ENCODE assay signal across 10 cellular contexts in the genomic region with DNA sequence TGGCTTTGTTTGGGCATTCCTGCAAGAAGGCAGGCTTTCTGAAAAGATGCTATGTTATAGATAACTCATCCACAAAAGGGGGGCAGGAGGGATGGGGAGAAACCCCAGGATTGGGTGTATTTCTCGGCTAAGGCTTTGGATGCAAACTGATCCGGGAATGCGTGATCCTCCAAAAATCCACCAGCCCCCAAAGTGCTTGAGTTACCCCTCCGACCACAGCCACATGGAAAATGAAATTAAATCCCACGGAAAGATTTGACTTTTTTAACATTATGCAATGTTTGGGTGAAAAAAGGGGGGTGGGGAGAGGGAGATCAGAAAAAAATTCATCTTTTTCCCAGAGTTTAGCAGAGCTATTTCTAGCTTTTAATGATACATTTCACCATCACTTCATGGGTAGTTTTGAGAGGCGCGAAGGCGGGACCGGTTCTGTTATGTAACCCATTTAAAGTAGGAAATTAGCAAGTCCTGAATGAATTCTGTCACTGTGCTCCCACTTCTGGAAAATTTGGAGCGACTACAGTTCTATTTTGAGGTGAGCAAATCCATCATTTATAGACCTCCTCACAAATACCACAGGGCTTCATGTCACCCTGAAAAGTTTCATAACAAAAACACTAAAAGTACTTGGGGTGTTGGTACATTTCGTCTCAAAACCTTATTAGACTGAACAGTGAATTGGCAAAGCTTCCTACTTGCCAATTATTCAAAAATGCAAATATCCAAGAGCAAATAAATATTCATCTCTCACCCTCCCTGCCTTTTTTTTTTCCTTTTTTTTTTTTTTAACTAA. TPM values are rescaled to one million over a fixed set of nuclear protein-coding genes. Genes with fewer than 3 reads are reported as not detected.
A peak's percentile ranks its signal among the peaks of the same experiment; 100 is the strongest.
DNase-seq lines count a peak whose midpoint lies in the region; ATAC-seq lines count a peak whose summit lies in the region.
"Had no signal": no experiment of that assay in that cellular context is flagged by ENCODE, and none has a peak within 500 bp of the region (broad histone marks: within the 10 kb centered on the region; RNA-seq: fewer than 3 reads in every experiment).

No MANE protein-coding gene starts in this region.

- H3K36me3 Mint-ChIP-seq in activated naive CD8-positive, alpha-beta T cell treated with anti-CD3 and anti-CD28 coated beads, Interleukin-2, amount 10 ng/mL, durations not matched to agents 7 days and 5 days, result no peaks in the 10 kb centered on the region
- H3K36me3 Mint-ChIP-seq in memory B cell, result peaks cover 2% of the 10 kb centered on the region

- no peaks in the 10 kb centered on the region for H3K36me3 ChIP-seq in aorta (ENCODE audit: control insufficient read depth in 1 of 2, insufficient read depth in 2 of 2, low read length in 1 of 2)

- H3K4me1 Mint-ChIP-seq in activated naive CD8-positive, alpha-beta T cell treated with anti-CD3 and anti-CD28 coated beads, Interleukin-2, amount 10 ng/mL, durations not matched to agents 7 days and 5 days, result peaks cover 19% of the 10 kb centered on the region
- peaks cover 10% of the 10 kb centered on the region for H3K4me1 Mint-ChIP-seq in memory B cell

- 27 to 28% methylated on average over 11 of the region's 11 CpGs for WGBS in aorta, 2 donors

- no peaks in the 10 kb centered on the region for H3K9me3 ChIP-seq in aorta (ENCODE audit: control insufficient read depth, low read length)

- H3K4me3 Mint-ChIP-seq in activated naive CD8-positive, alpha-beta T cell treated with anti-CD3 and anti-CD28 coated beads, Interleukin-2, amount 10 ng/mL, durations not matched to agents 7 days and 5 days, result peak overlapping the region; percentile 56
- H3K4me3 Mint-ChIP-seq in memory B cell, result peak overlapping the region; percentile 17

- no peaks in the 10 kb centered on the region for H3K27me3 ChIP-seq in aorta (ENCODE audit: control insufficient read depth in 1 of 2, insufficient read depth in 2 of 2, low read length in 1 of 2)

- peaks cover 8% of the 10 kb centered on the region for H3K27me3 Mint-ChIP-seq in activated naive CD8-positive, alpha-beta T cell treated with anti-CD3 and anti-CD28 coated beads, Interleukin-2, amount 10 ng/mL, durations not matched to agents 7 days and 5 days
- peaks cover 11% of the 10 kb centered on the region for H3K27me3 Mint-ChIP-seq in memory B cell

- H3K4me1 ChIP-seq in aorta (ENCODE audit: control insufficient read depth in 1 of 2, insufficient read depth in 2 of 2, low read length in 2 of 2), result no peaks in the 10 kb centered on the region

- intact Hi-C loops in left cardiac atrium (cut with DNase I) (loop anchor here in 1 of 2 donors (2.0 to 10.0 kb wide), 2 partner anchors 222 to 610 kb away; no protein-coding TSS in a partner anchor), Right ventricle myocardium superior (cut with DNase I) (no loop called here), aorta (cut with DNase I) (loop anchor here in 1 of 2 donors (10.0 kb wide), 1 partner anchor 600 kb away; no protein-coding TSS in a partner anchor)

- DNase-seq in left cardiac atrium, result no peak
- DNase-seq in Right ventricle myocardium superior, result no peak
- no peak for DNase-seq in activated naive CD8-positive, alpha-beta T cell treated with anti-CD3 and anti-CD28 coated beads, Interleukin-2, amount 10 ng/mL, durations not matched to agents 7 days and 5 days
- no peak for DNase-seq in memory B cell (ENCODE audit: low spot score in 2 of 2)
- no peak for DNase-seq in aorta
- DNase-seq in effector CD4-positive, alpha-beta T cell, result no peak
- DNase-seq in AG08395 (ENCODE audit: low spot score), result no peak
- DNase-seq: NCI-H1436 treated with DMSO at 0.1 percent for 48 hours had no signal

- peak overlapping the region in 1 of 2 donors; percentile 22 for H3K27ac ChIP-seq in aorta (ENCODE audit: low read depth in 1 of 2, low read length in 2 of 2)
- H3K27ac ChIP-seq: epithelial cell of prostate had no signal

- H3K4me3 ChIP-seq in aorta (ENCODE audit: low read length in 2 of 2), result no peak overlapping the region

- POLR2A ChIA-PET in activated naive CD8-positive, alpha-beta T cell treated with anti-CD3 and anti-CD28 coated beads, Interleukin-2, amount 10 ng/mL, durations not matched to agents 7 days and 5 days (lab: Charles Lee), result interaction anchor here (0.7 to 1.1 kb wide), 3 partner anchors 52 to 212 kb away, joined by 3 to 6 read pairs (median 3); partner anchors contain the start of gene NFATC2

- H3K27ac Mint-ChIP-seq in activated naive CD8-positive, alpha-beta T cell treated with anti-CD3 and anti-CD28 coated beads, Interleukin-2, amount 10 ng/mL, durations not matched to agents 7 days and 5 days, result peak overlapping the region; percentile 75
- no peak overlapping the region for H3K27ac Mint-ChIP-seq in memory B cell

- no peaks in the 10 kb centered on the region for H3K9me3 Mint-ChIP-seq in activated naive CD8-positive, alpha-beta T cell treated with anti-CD3 and anti-CD28 coated beads, Interleukin-2, amount 10 ng/mL, durations not matched to agents 7 days and 5 days
- H3K9me3 Mint-ChIP-seq in memory B cell, result no peaks in the 10 kb centered on the region

- peak; percentile 13 to 28 for ATAC-seq in left cardiac atrium
- no peak for ATAC-seq in Right ventricle myocardium superior (ENCODE audit: poor library complexity)
- ATAC-seq in activated naive CD8-positive, alpha-beta T cell treated with anti-CD3 and anti-CD28 coated beads, Interleukin-2, amount 10 ng/mL, durations not matched to agents 7 days and 5 days (ENCODE audit: low read depth), result no peak
- ATAC-seq in memory B cell (ENCODE audit: low read depth), result no peak
- peak; percentile 42 for ATAC-seq in aorta (ENCODE audit: low FRiP score)
- no peak for ATAC-seq in GM19467 (IDR thresholded peaks at IDR 0.05; ENCODE audit: unreplicated experiment)

RNA-seq across cellular contexts. Expression of gene NFATC2, which starts 51.9 kb away (rescaled TPM):
- 1 to 10 TPM; 5.7 to 7.0 TPM for total RNA-seq in left cardiac atrium
- 2.0 TPM for total RNA-seq in Right ventricle myocardium superior
- total RNA-seq in activated naive CD8-positive, alpha-beta T cell treated with anti-CD3 and anti-CD28 coated beads, Interleukin-2, amount 10 ng/mL, durations not matched to agents 7 days and 5 days, result 10 to 100 TPM; 58.9 to 62.3 TPM
- total RNA-seq in aorta, result 10 to 100 TPM; 11.7 to 13.0 TPM
- 1 to 10 TPM; 1.7 to 3.1 TPM for polyA plus RNA-seq in aorta

Comparison
In these comparisons a context has a peak if more than half of its experiments do, and no peak if none do; other contexts are left out.
1. ATAC-seq: peak in left cardiac atrium (2 of 2) and aorta (single experiment); none in Right ventricle myocardium superior (single experiment), activated naive CD8-positive, alpha-beta T cell treated with anti-CD3 and anti-CD28 coated beads, Interleukin-2, amount 10 ng/mL, durations not matched to agents 7 days and 5 days (single experiment), memory B cell (single experiment) and GM19467 (single experiment).
2. RNA of gene NFATC2, which starts 51.9 kb away (total RNA-seq): 58.9 to 62.3 TPM in activated naive CD8-positive, alpha-beta T cell treated with anti-CD3 and anti-CD28 coated beads, Interleukin-2, amount 10 ng/mL, durations not matched to agents 7 days and 5 days; 11.7 to 13.0 TPM in aorta, 5.7 to 7.0 TPM in left cardiac atrium and 2.0 TPM in Right ventricle myocardium superior (single experiment); every median in the first group is over 4 times any median in the second.